ENCODE assay signal across 8 cellular contexts in genomic region chr7:25949672-25950487, GRCh38.
DNase-seq lines count a peak whose midpoint lies in the region; ATAC-seq and TF ChIP-seq lines count a peak whose summit lies in the region.

No MANE protein-coding gene starts in this region.

- ATAC-seq in activated naive CD8-positive, alpha-beta T cell treated with anti-CD3 and anti-CD28 coated beads, Interleukin-2, amount 50 U/mL, for 24 hours = no peak
- ATAC-seq in left lung = peak; percentile 42
- no peak for ATAC-seq in GM21423 (IDR thresholded peaks at IDR 0.05; ENCODE audit: unreplicated experiment)

- H3K27ac Mint-ChIP-seq in CD4-positive, alpha-beta memory T cell = peak overlapping the region in 6 of 7 donors; percentile 20 to 78 (median 42)
- peak overlapping the region; percentile 14 for H3K27ac Mint-ChIP-seq in activated naive CD8-positive, alpha-beta T cell treated with anti-CD3 and anti-CD28 coated beads, Interleukin-2, amount 50 U/mL, for 24 hours
- H3K27ac Mint-ChIP-seq in type B pancreatic cell = peak overlapping the region; percentile 95

- CTCF ChIA-PET in CD4-positive, alpha-beta memory T cell (lab: Charles Lee; ENCODE audit: partially characterized antibody) = interaction anchor here (0.8 to 1.5 kb wide), 2 partner anchors 10 to 714 kb away, joined by 4 to 5 read pairs; no protein-coding TSS in a partner anchor

- peaks cover 0 to 2% (median 0%) of the 10 kb centered on the region in 8 donors for H3K9me3 Mint-ChIP-seq in CD4-positive, alpha-beta memory T cell
- no peaks in the 10 kb centered on the region for H3K9me3 Mint-ChIP-seq in activated naive CD8-positive, alpha-beta T cell treated with anti-CD3 and anti-CD28 coated beads, Interleukin-2, amount 50 U/mL, for 24 hours
- peaks cover 9% of the 10 kb centered on the region for H3K9me3 Mint-ChIP-seq in type B pancreatic cell

- no peaks in the 10 kb centered on the region for H3K36me3 ChIP-seq in CD4-positive, alpha-beta memory T cell (ENCODE audit: insufficient read depth, low read length)
- H3K36me3 ChIP-seq in left lung = no peaks in the 10 kb centered on the region

- POLR2A ChIA-PET in CD4-positive, alpha-beta memory T cell (lab: Charles Lee; ENCODE audit: partially characterized antibody) = interaction anchor here (0.5 to 1.4 kb wide), 3 partner anchors 60 to 250 kb away, joined by 3 to 4 read pairs (median 3); no protein-coding TSS in a partner anchor

- no peaks in the 10 kb centered on the region for H3K27me3 ChIP-seq in CD4-positive, alpha-beta memory T cell (ENCODE audit: insufficient read depth, low read length)
- H3K27me3 ChIP-seq in left lung = peaks cover 0 to 37% of the 10 kb centered on the region in 2 donors

- H3K27me3 Mint-ChIP-seq in CD4-positive, alpha-beta memory T cell = peaks cover 0 to 3% of the 10 kb centered on the region in 2 donors
- peaks cover 28% of the 10 kb centered on the region for H3K27me3 Mint-ChIP-seq in activated naive CD8-positive, alpha-beta T cell treated with anti-CD3 and anti-CD28 coated beads, Interleukin-2, amount 50 U/mL, for 24 hours
- H3K27me3 Mint-ChIP-seq in type B pancreatic cell = peaks cover 7% of the 10 kb centered on the region

- peak overlapping the region; percentile 59 to 69 for H3K4me3 ChIP-seq in CD4-positive, alpha-beta memory T cell (ENCODE audit: low read length in 2 of 2)
- H3K4me3 ChIP-seq in HFF-Myc (replicated peaks; ENCODE audit: low read depth, low read length) (peak overlapping the region; percentile 30; the same call in 1 of the 2 replicates), left lung (peak overlapping the region; percentile 65 to 66)

- H3K36me3 Mint-ChIP-seq in CD4-positive, alpha-beta memory T cell = no peaks in the 10 kb centered on the region
- no peaks in the 10 kb centered on the region for H3K36me3 Mint-ChIP-seq in activated naive CD8-positive, alpha-beta T cell treated with anti-CD3 and anti-CD28 coated beads, Interleukin-2, amount 50 U/mL, for 24 hours (ENCODE audit: low read depth)
- no peaks in the 10 kb centered on the region for H3K36me3 Mint-ChIP-seq in type B pancreatic cell

- no peak for DNase-seq in CD4-positive, alpha-beta memory T cell
- no peak for DNase-seq in HFF-Myc (ENCODE audit: extremely low read depth, low read depth)
- DNase-seq in activated naive CD8-positive, alpha-beta T cell treated with anti-CD3 and anti-CD28 coated beads, Interleukin-2, amount 50 U/mL, for 24 hours = peak; percentile 8
- peak in 1 of 2 donors; percentile 54 for DNase-seq in left lung
- DNase-seq in type B pancreatic cell (ENCODE audit: extremely low spot score, unreplicated experiment) = no peak
- no peak for DNase-seq in epidermal melanocyte (ENCODE audit: insufficient read length, low spot score)
- DNase-seq in kidney tubule cell (ENCODE audit: low spot score) = no peak

- TF ChIP-seq CTCF in HFF-Myc (IDR thresholded peaks at IDR 0.05; ENCODE audit: low read depth, low read length, missing control alignments) (no peak), left lung (IDR thresholded peaks at IDR 0.05) (no peak), type B pancreatic cell (conservative IDR thresholded peaks at IDR 0.05) (peak; percentile 62)

- intact Hi-C loops in CD4-positive, alpha-beta memory T cell (cut with micrococcal nuclease) = loop anchor here (2.0 to 5.0 kb wide), 3 partner anchors 57 to 427 kb away; partner anchors contain the start of gene NFE2L3
- intact Hi-C loops in left lung (cut with DNase I) = no loop called here

- peaks cover 6 to 27% (median 17%) of the 10 kb centered on the region in 4 donors for H3K4me1 Mint-ChIP-seq in CD4-positive, alpha-beta memory T cell
- peaks cover 8% of the 10 kb centered on the region for H3K4me1 Mint-ChIP-seq in activated naive CD8-positive, alpha-beta T cell treated with anti-CD3 and anti-CD28 coated beads, Interleukin-2, amount 50 U/mL, for 24 hours
- H3K4me1 Mint-ChIP-seq in type B pancreatic cell (ENCODE audit: unreplicated experiment) = peaks cover 34% of the 10 kb centered on the region

- peaks cover 14% of the 10 kb centered on the region for H3K4me1 ChIP-seq in CD4-positive, alpha-beta memory T cell (ENCODE audit: insufficient read depth, low read length)
- peaks cover 9 to 27% of the 10 kb centered on the region in 2 donors for H3K4me1 ChIP-seq in left lung

- no peaks in the 10 kb centered on the region for H3K9me3 ChIP-seq in CD4-positive, alpha-beta memory T cell (ENCODE audit: control insufficient read depth in 1 of 2, low read length in 2 of 2)
- no peaks in the 10 kb centered on the region for H3K9me3 ChIP-seq in left lung

- peak overlapping the region; percentile 81 to 88 (median 86) for H3K4me3 Mint-ChIP-seq in CD4-positive, alpha-beta memory T cell
- peak overlapping the region; percentile 72 for H3K4me3 Mint-ChIP-seq in activated naive CD8-positive, alpha-beta T cell treated with anti-CD3 and anti-CD28 coated beads, Interleukin-2, amount 50 U/mL, for 24 hours
- peak overlapping the region; percentile 97 for H3K4me3 Mint-ChIP-seq in type B pancreatic cell

- peak overlapping the region; percentile 25 for H3K27ac ChIP-seq in CD4-positive, alpha-beta memory T cell (ENCODE audit: low read depth, low read length)
- H3K27ac ChIP-seq in left lung = peak overlapping the region in 1 of 2 donors; percentile 53

Comparison
In these comparisons a context has a peak if more than half of its experiments do, and no peak if none do; other contexts are left out.
1. H3K27ac Mint-ChIP-seq: peak in every context shown above with its lines; median percentile 95 in type B pancreatic cell; 42 in CD4-positive, alpha-beta memory T cell; 14 in activated naive CD8-positive, alpha-beta T cell treated with anti-CD3 and anti-CD28 coated beads, Interleukin-2, amount 50 U/mL, for 24 hours.